ENCODE assay signal across 12 cellular contexts in genomic region chr10:70130878-70131559, GRCh38. TPM values are rescaled to one million over a fixed set of nuclear protein-coding genes. Genes with fewer than 3 reads are reported as not detected.
A peak's percentile ranks its signal among the peaks of the same experiment; 100 is the strongest.
DNase-seq lines count a peak whose midpoint lies in the region; ATAC-seq, FAIRE-seq and TF ChIP-seq lines count a peak whose summit lies in the region.
"Had no signal": no experiment of that assay in that cellular context is flagged by ENCODE, and none has a peak within 500 bp of the region (broad histone marks: within the 10 kb centered on the region; RNA-seq: fewer than 3 reads in every experiment).

No MANE protein-coding gene starts in this region.

- peaks cover 12% of the 10 kb centered on the region for H3K4me1 ChIP-seq in astrocyte (ENCODE audit: insufficient read depth, low read length)
- peaks cover 6 to 10% of the 10 kb centered on the region in 2 donors for H3K4me1 ChIP-seq in kidney (ENCODE audit: control insufficient read depth in 1 of 2, insufficient read depth in 1 of 2, low read depth in 1 of 2, low read length in 2 of 2)

- no peak overlapping the region for H3K4me2 ChIP-seq in astrocyte (ENCODE audit: low read length)

- intact Hi-C loops in kidney (cut with DNase I) = no loop called here

- no peak for FAIRE-seq in astrocyte (lab: Jason Lieb, UNC)
- FAIRE-seq in kidney (lab: Jason Lieb, UNC) = no peak
- FAIRE-seq in H54 (lab: Jason Lieb, UNC) = no peak
- FAIRE-seq: H1 had no signal

- H3K4me1 Mint-ChIP-seq in activated naive CD4-positive, alpha-beta T cell treated with anti-CD3 and anti-CD28 coated beads, Interleukin-2, amount 50 U/mL, for 24 hours = peaks cover 22% of the 10 kb centered on the region
- H3K4me1 Mint-ChIP-seq in astrocyte (ENCODE audit: low read depth, unreplicated experiment) (peaks cover 9% of the 10 kb centered on the region), type B pancreatic cell (ENCODE audit: unreplicated experiment) (peaks cover 15% of the 10 kb centered on the region)

- no peaks in the 10 kb centered on the region for H3K27me3 Mint-ChIP-seq in activated naive CD4-positive, alpha-beta T cell treated with anti-CD3 and anti-CD28 coated beads, Interleukin-2, amount 50 U/mL, for 24 hours
- H3K27me3 Mint-ChIP-seq in astrocyte (ENCODE audit: low read depth, unreplicated experiment) (no peaks in the 10 kb centered on the region), type B pancreatic cell (peaks cover 13% of the 10 kb centered on the region)
- H3K27me3 Mint-ChIP-seq: activated CD4-positive, alpha-beta memory T cell treated with anti-CD3 and anti-CD28 coated beads, Interleukin-2, amount 10 ng/mL, durations not matched to agents 7 days and 5 days had no signal

- H3K4me3 Mint-ChIP-seq in activated naive CD4-positive, alpha-beta T cell treated with anti-CD3 and anti-CD28 coated beads, Interleukin-2, amount 50 U/mL, for 24 hours = peak overlapping the region; percentile 28
- peak overlapping the region; percentile 1 for H3K4me3 Mint-ChIP-seq in astrocyte (ENCODE audit: unreplicated experiment)
- peak overlapping the region; percentile 35 for H3K4me3 Mint-ChIP-seq in type B pancreatic cell

- H3K9me3 Mint-ChIP-seq in activated naive CD4-positive, alpha-beta T cell treated with anti-CD3 and anti-CD28 coated beads, Interleukin-2, amount 50 U/mL, for 24 hours = no peaks in the 10 kb centered on the region
- peaks cover 2% of the 10 kb centered on the region for H3K9me3 Mint-ChIP-seq in astrocyte (ENCODE audit: unreplicated experiment)
- H3K9me3 Mint-ChIP-seq in type B pancreatic cell = no peaks in the 10 kb centered on the region
- H3K9me3 Mint-ChIP-seq: activated CD4-positive, alpha-beta memory T cell treated with anti-CD3 and anti-CD28 coated beads, Interleukin-2, amount 10 ng/mL, durations not matched to agents 7 days and 5 days had no signal

- H3K9ac ChIP-seq in astrocyte (ENCODE audit: low read length) (no peak overlapping the region), kidney (ENCODE audit: low read length in 2 of 2) (no peak overlapping the region)

- H3K36me3 ChIP-seq in astrocyte (ENCODE audit: insufficient read depth, low read length) (no peaks in the 10 kb centered on the region), kidney (ENCODE audit: control insufficient read depth in 1 of 2, insufficient read depth in 2 of 2, low read length in 2 of 2) (no peaks in the 10 kb centered on the region)

- TF ChIP-seq POLR2A in H54 (IDR thresholded peaks at IDR 0.05; ENCODE audit: low read depth, low read length) = no peak

- H3K27ac ChIP-seq in astrocyte (ENCODE audit: low read depth, low read length) (no peak overlapping the region), kidney (ENCODE audit: low read depth in 2 of 2, low read length in 2 of 2) (peak overlapping the region; percentile 32 to 65)
- H3K27ac ChIP-seq: C4-2B had no signal

- H3K9me3 ChIP-seq in astrocyte (ENCODE audit: insufficient read depth, low read depth, low read length) = no peaks in the 10 kb centered on the region
- no peaks in the 10 kb centered on the region for H3K9me3 ChIP-seq in kidney (ENCODE audit: control insufficient read depth in 1 of 2, low read length in 2 of 2)

- DNase-seq in activated naive CD4-positive, alpha-beta T cell treated with anti-CD3 and anti-CD28 coated beads, Interleukin-2, amount 50 U/mL, for 16 hours = no peak
- DNase-seq in astrocyte (ENCODE audit: low read depth) (peak; percentile 8), kidney (no peak), type B pancreatic cell (ENCODE audit: extremely low spot score, unreplicated experiment) (no peak), H54 (ENCODE audit: insufficient read length, low spot score) (no peak), H4 (ENCODE audit: low spot score) (no peak)
- DNase-seq: activated CD4-positive, alpha-beta memory T cell treated with anti-CD3 and anti-CD28 coated beads, Interleukin-2, amount 10 ng/mL, durations not matched to agents 7 days and 5 days; NCI-H1105 treated with DMSO at 0.1 percent for 48 hours had no signal

- H3K4me3 ChIP-seq in astrocyte (ENCODE audit: insufficient read depth, low read depth, low read length) (no peak overlapping the region), kidney (ENCODE audit: low read length in 2 of 2) (peak overlapping the region in 1 of 2 donors; percentile 77)

- H3K27ac Mint-ChIP-seq in activated naive CD4-positive, alpha-beta T cell treated with anti-CD3 and anti-CD28 coated beads, Interleukin-2, amount 50 U/mL, for 24 hours = no peak overlapping the region
- H3K27ac Mint-ChIP-seq in astrocyte (ENCODE audit: unreplicated experiment) (peak overlapping the region; percentile 3), type B pancreatic cell (peak overlapping the region; percentile 7)
- H3K27ac Mint-ChIP-seq: activated CD4-positive, alpha-beta memory T cell treated with anti-CD3 and anti-CD28 coated beads, Interleukin-2, amount 10 ng/mL, durations not matched to agents 7 days and 5 days had no signal

- H3K36me3 Mint-ChIP-seq in activated naive CD4-positive, alpha-beta T cell treated with anti-CD3 and anti-CD28 coated beads, Interleukin-2, amount 50 U/mL, for 24 hours = peaks cover 2% of the 10 kb centered on the region
- H3K36me3 Mint-ChIP-seq in astrocyte (ENCODE audit: low read depth, unreplicated experiment) = peaks cover 8% of the 10 kb centered on the region
- peaks cover 6% of the 10 kb centered on the region for H3K36me3 Mint-ChIP-seq in type B pancreatic cell

- TF ChIP-seq CTCF in astrocyte (IDR thresholded peaks at IDR 0.05; ENCODE audit: insufficient read depth, low read depth, low read length) (no peak), kidney (IDR thresholded peaks at IDR 0.05; ENCODE audit: borderline replicate concordance, extremely low read depth, insufficient read depth) (no peak), type B pancreatic cell (conservative IDR thresholded peaks at IDR 0.05) (no peak)

- H2AFZ ChIP-seq in astrocyte (ENCODE audit: low read depth, low read length) = no peak overlapping the region

- H4K20me1 ChIP-seq in astrocyte (ENCODE audit: insufficient read depth, low read length) = peaks cover 3% of the 10 kb centered on the region

- ATAC-seq in GM19467 (IDR thresholded peaks at IDR 0.05; ENCODE audit: unreplicated experiment) = no peak

- H3K79me2 ChIP-seq in astrocyte (ENCODE audit: insufficient read depth, low read length) = no peaks in the 10 kb centered on the region

- H3K27me3 ChIP-seq in astrocyte (ENCODE audit: insufficient read depth, low read length) = no peaks in the 10 kb centered on the region

RNA-seq across cellular contexts. Expression of gene AIFM2, which starts 1.6 kb away (rescaled TPM):
- total RNA-seq in astrocyte (7.1 and 7.5 TPM in 2 replicates), kidney (12.7 TPM), type B pancreatic cell (ENCODE audit: low replicate concordance) (5.8 and 8.9 TPM in 2 replicates)
- 14.8 TPM for polyA plus RNA-seq in kidney (ENCODE audit: insufficient read depth, low read depth, low replicate concordance)
- 9.2 and 10.6 TPM in 2 replicates for total RNA-seq in H4 (2014; rRNA removed; shearing (Covaris generic))

RNA-seq across cellular contexts. Expression of gene TYSND1, which starts 15.5 kb away (rescaled TPM):
- total RNA-seq in astrocyte = 8.7 and 8.9 TPM in 2 replicates
- 13.8 TPM for total RNA-seq in kidney
- 12.9 TPM for polyA plus RNA-seq in kidney (ENCODE audit: insufficient read depth, low read depth, low replicate concordance)
- total RNA-seq in type B pancreatic cell (ENCODE audit: low replicate concordance) = 17.5 and 18.1 TPM in 2 replicates
- total RNA-seq in H4 (2014; rRNA removed; shearing (Covaris generic)) = 9.2 and 10.5 TPM in 2 replicates

RNA-seq across cellular contexts. Expression of gene SAR1A, which starts 39.3 kb away (rescaled TPM):
- total RNA-seq in astrocyte (228 and 239 TPM in 2 replicates), kidney (109 TPM), type B pancreatic cell (ENCODE audit: low replicate concordance) (131 and 153 TPM in 2 replicates)
- 55.7 TPM for polyA plus RNA-seq in kidney (ENCODE audit: insufficient read depth, low read depth, low replicate concordance)
- 75.0 and 90.9 TPM in 2 replicates for total RNA-seq in H4 (2014; rRNA removed; shearing (Covaris generic))
